1 cellular context compared by ENCODE assay signal in the genomic region with DNA sequence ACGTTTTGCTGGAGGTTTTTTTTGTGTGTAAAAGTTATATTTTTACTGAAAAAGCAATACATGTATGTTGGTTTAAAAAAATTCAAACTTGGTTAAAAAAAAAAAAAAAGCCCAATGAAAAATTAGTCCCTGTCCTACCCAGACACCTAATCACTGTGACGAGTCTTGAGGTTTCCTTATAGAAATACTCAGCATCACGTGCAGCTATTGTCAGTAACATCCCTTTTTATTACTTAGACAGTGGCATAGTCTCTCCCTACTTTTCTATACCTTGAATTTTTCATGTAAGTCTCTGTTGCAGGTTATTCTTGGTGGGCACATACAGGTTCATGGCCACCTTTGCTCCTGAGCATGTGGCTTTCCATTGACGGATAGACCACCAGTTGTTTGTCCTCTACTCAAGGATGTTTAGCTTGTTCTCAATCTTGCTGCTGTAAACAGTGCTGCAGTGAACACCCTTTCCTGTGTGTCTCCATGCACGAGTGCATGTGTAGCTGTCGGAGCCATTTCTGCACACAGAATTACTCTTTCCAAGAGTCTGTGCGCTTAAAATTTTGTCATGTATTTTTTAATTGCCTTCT.
TF ChIP-seq lines count a peak whose summit lies in the region.

No MANE protein-coding gene starts in this region.

TF ChIP-seq in IMR-90, 13 proteins besides CTCF, POLR2A, EP300 and RAD21 (continued from another document):
- TF ChIP-seq MAZ (IDR thresholded peaks at IDR 0.05; ENCODE audit: borderline replicate concordance, low read depth, low read length) (no peak), MAFK (IDR thresholded peaks at IDR 0.05; ENCODE audit: low read depth, low read length) (no peak), BHLHE40 (IDR thresholded peaks at IDR 0.05; ENCODE audit: low read depth, low read length) (no peak), SMC3 (IDR thresholded peaks at IDR 0.05; ENCODE audit: low read depth, low read length) (no peak), RCOR1 (IDR thresholded peaks at IDR 0.05; ENCODE audit: insufficient replicate concordance, low read length) (no peak), CHD1 (IDR thresholded peaks at IDR 0.05; ENCODE audit: low read depth, low read length) (no peak)
- TF ChIP-seq, protein P1, sequence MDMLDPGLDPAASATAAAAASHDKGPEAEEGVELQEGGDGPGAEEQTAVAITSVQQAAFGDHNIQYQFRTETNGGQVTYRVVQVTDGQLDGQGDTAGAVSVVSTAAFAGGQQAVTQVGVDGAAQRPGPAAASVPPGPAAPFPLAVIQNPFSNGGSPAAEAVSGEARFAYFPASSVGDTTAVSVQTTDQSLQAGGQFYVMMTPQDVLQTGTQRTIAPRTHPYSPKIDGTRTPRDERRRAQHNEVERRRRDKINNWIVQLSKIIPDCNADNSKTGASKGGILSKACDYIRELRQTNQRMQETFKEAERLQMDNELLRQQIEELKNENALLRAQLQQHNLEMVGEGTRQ (IDR thresholded peaks at IDR 0.05; ENCODE audit: low read depth, low read length): no peak
- TF ChIP-seq, protein P2, sequence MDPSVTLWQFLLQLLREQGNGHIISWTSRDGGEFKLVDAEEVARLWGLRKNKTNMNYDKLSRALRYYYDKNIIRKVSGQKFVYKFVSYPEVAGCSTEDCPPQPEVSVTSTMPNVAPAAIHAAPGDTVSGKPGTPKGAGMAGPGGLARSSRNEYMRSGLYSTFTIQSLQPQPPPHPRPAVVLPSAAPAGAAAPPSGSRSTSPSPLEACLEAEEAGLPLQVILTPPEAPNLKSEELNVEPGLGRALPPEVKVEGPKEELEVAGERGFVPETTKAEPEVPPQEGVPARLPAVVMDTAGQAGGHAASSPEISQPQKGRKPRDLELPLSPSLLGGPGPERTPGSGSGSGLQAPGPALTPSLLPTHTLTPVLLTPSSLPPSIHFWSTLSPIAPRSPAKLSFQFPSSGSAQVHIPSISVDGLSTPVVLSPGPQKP (IDR thresholded peaks at IDR 0.05; ENCODE audit: borderline replicate concordance, low read depth, low read length): no peak
